In genomic region chr3:189557824-189558223, GRCh38 we compare ENCODE assay signal across 1 cellular context.
TF ChIP-seq lines count a peak whose summit lies in the region.

No MANE protein-coding gene starts in this region.

TF ChIP-seq in GM12878, 131 proteins besides CTCF, POLR2A, EP300 and RAD21 (continued from another document):
- TF ChIP-seq E4F1 (IDR thresholded peaks at IDR 0.05; ENCODE audit: borderline replicate concordance, partially characterized antibody), result no peak
- no peak for TF ChIP-seq EED (IDR thresholded peaks at IDR 0.05; ENCODE audit: low read depth)
- TF ChIP-seq YY1 (IDR thresholded peaks at IDR 0.05; ENCODE audit: low read depth, low read length), result no peak
- no peak for TF ChIP-seq RELB (IDR thresholded peaks at IDR 0.05; ENCODE audit: low read depth)
- no peak for TF ChIP-seq BCL11A (IDR thresholded peaks at IDR 0.05; ENCODE audit: low read depth, low read length)
- no peak for TF ChIP-seq NRF1 (conservative IDR thresholded peaks at IDR 0.05; ENCODE audit: low read depth, low read length)
- no peak for TF ChIP-seq ZNF687 (IDR thresholded peaks at IDR 0.05)
- TF ChIP-seq RFX5 (IDR thresholded peaks at IDR 0.05; ENCODE audit: low read depth, low read length), result no peak
- TF ChIP-seq CBX5 (IDR thresholded peaks at IDR 0.05; ENCODE audit: low read depth), result no peak
- 0 out of 2 replicates have a peak, but pooled peaks have one; percentile 47 for TF ChIP-seq MEF2A (IDR thresholded peaks at IDR 0.05; ENCODE audit: insufficient read depth, low read depth, low read length)
- no peak for TF ChIP-seq ATF7 (IDR thresholded peaks at IDR 0.05; ENCODE audit: low read depth)
- TF ChIP-seq RUNX3 (IDR thresholded peaks at IDR 0.05; ENCODE audit: low read length), result 0 out of 2 replicates have a peak, but pooled peaks have one; percentile 9
- TF ChIP-seq JUND (IDR thresholded peaks at IDR 0.05; ENCODE audit: low read depth, low read length), result no peak
